ENCODE assay signal across 8 cellular contexts in genomic region chr14:77457522-77458248, GRCh38. TPM values are rescaled to one million over a fixed set of nuclear protein-coding genes. Genes with fewer than 3 reads are reported as not detected.
DNase-seq lines count a peak whose midpoint lies in the region; ATAC-seq and TF ChIP-seq lines count a peak whose summit lies in the region.

TSS of gene AHSA1 (plus strand) at chr14:77458093. CDS start at chr14:77458190, 97 bp downstream.
TSS of gene VIPAS39 (minus strand) at chr14:77457601. CDS start at chr14:77454102, 3,499 bp downstream.

- no peaks in the 10 kb centered on the region for H3K9me3 ChIP-seq in mucosa of descending colon

- peak within 1 kb of the TSS; percentile 90 to 99 (median 93) for H3K27ac Mint-ChIP-seq in IgD-negative memory B cell

- peaks cover 16% of the 10 kb centered on the region for H3K4me1 ChIP-seq in mucosa of descending colon (ENCODE audit: low read depth)

- ATAC-seq in GM21529 (IDR thresholded peaks at IDR 0.05; ENCODE audit: unreplicated experiment): peak; percentile 92
- ATAC-seq in mucosa of descending colon: peak; percentile 96

- peak within 1 kb of the TSS; percentile 94 for H3K4me3 ChIP-seq in mucosa of descending colon

- peak; percentile 98 for DNase-seq in DMS 273 treated with DMSO at 0.1 percent for 48 hours (lab: John Stamatoyannopoulos, UW)
- DNase-seq in OCI-M2 (lab: John Stamatoyannopoulos, UW; ENCODE audit: unreplicated experiment): peak; percentile 96
- DNase-seq in activated T-cell treated with anti-CD3 and anti-CD28 coated beads for 4 hours: peak; percentile 84
- DNase-seq in epithelial cell of prostate (ENCODE audit: low read depth, low spot score): peak; percentile 99
- DNase-seq in mucosa of descending colon: peak; percentile 90 to 97 (median 95)
- peak; percentile 83 for DNase-seq in stimulated activated CD8-positive, alpha-beta memory T cell treated with anti-CD3 and anti-CD28 coated beads, Interleukin-4, amount 100 ng/mL, for 24 hours (ENCODE audit: low read depth)

- no peaks in the 10 kb centered on the region for H3K27me3 Mint-ChIP-seq in IgD-negative memory B cell

- peaks cover 25 to 33% (median 29%) of the 10 kb centered on the region in 3 donors for H3K4me1 Mint-ChIP-seq in IgD-negative memory B cell

- intact Hi-C loops in mucosa of descending colon (cut with DNase I, micrococcal nuclease): no loop called here

- peaks cover 6% of the 10 kb centered on the region for H3K36me3 ChIP-seq in mucosa of descending colon (ENCODE audit: low read depth)

- H3K9me3 Mint-ChIP-seq in IgD-negative memory B cell: no peaks in the 10 kb centered on the region

- peaks cover 3% of the 10 kb centered on the region for H3K36me3 Mint-ChIP-seq in IgD-negative memory B cell

- H3K4me3 Mint-ChIP-seq in IgD-negative memory B cell: peak within 1 kb of the TSS; percentile 98 to 100 (median 100)

- H3K27ac ChIP-seq in epithelial cell of prostate: peak within 1 kb of the TSS; percentile 90

- TF ChIP-seq CTCF in mucosa of descending colon (IDR thresholded peaks at IDR 0.05): no peak

RNA-seq across cellular contexts. Expression of gene AHSA1, which starts in this region (rescaled TPM):
- 134 TPM for polyA plus RNA-seq in IgD-negative memory B cell
- 100 to 1,000 TPM; 102 to 160 (median 116) TPM for total RNA-seq in mucosa of descending colon

RNA-seq across cellular contexts. Expression of gene VIPAS39, which starts in this region (rescaled TPM):
- 7.4 TPM for polyA plus RNA-seq in IgD-negative memory B cell
- total RNA-seq in mucosa of descending colon: 10 to 100 TPM; 17.8 to 23.1 (median 18.0) TPM

Comparison
In these comparisons a context has a peak if more than half of its experiments do, and no peak if none do; other contexts are left out.
1. Peak in every context shown above with its lines: DNase-seq, ATAC-seq, H3K4me3 ChIP-seq and H3K27ac ChIP-seq.